ENCODE assay signal across 12 cellular contexts in genomic region chr7:99313204-99313573, GRCh38. TPM values are rescaled to one million over a fixed set of nuclear protein-coding genes. Genes with fewer than 3 reads are reported as not detected.
DNase-seq lines count a peak whose midpoint lies in the region; ATAC-seq and TF ChIP-seq lines count a peak whose summit lies in the region.
"Had no signal": no experiment of that assay in that cellular context is flagged by ENCODE, and none has a peak within 500 bp of the region (broad histone marks: within the 10 kb centered on the region; RNA-seq: fewer than 3 reads in every experiment).

No MANE protein-coding gene starts in this region.

- H3K4me3 Mint-ChIP-seq in stimulated activated naive CD8-positive, alpha-beta T cell treated with anti-CD3 and anti-CD28 coated beads, Interleukin-15, amount 100 ng/mL, for 72 hours: peak overlapping the region in 1 of 2 donors; percentile 13

- H3K9me2 ChIP-seq in PC-9 (ENCODE audit: insufficient read depth): no peaks in the 10 kb centered on the region

- no peaks in the 10 kb centered on the region for H3K27me3 ChIP-seq in right atrium auricular region
- no peaks in the 10 kb centered on the region for H3K27me3 ChIP-seq in PC-9 (ENCODE audit: insufficient read depth, low read depth)
- no peaks in the 10 kb centered on the region for H3K27me3 ChIP-seq in foreskin keratinocyte
- H3K27me3 ChIP-seq: brain microvascular endothelial cell, right lobe of liver had no signal

- ATAC-seq in Right ventricle myocardium superior (ENCODE audit: poor library complexity): no peak
- no peak for ATAC-seq in foreskin keratinocyte
- ATAC-seq in stimulated activated naive CD8-positive, alpha-beta T cell treated with anti-CD3 and anti-CD28 coated beads, Interleukin-15, amount 100 ng/mL, for 72 hours: peak; percentile 32
- no peak for ATAC-seq in HG02938 (IDR thresholded peaks at IDR 0.05; ENCODE audit: unreplicated experiment)

- H3K79me2 ChIP-seq in PC-9 (ENCODE audit: low read depth): peaks cover 4% of the 10 kb centered on the region; the same call in 1 of the 2 replicates

- H3K4me1 Mint-ChIP-seq in stimulated activated naive CD8-positive, alpha-beta T cell treated with anti-CD3 and anti-CD28 coated beads, Interleukin-15, amount 100 ng/mL, for 72 hours: peaks cover 21% of the 10 kb centered on the region

- H3K36me3 ChIP-seq in right atrium auricular region (no peaks in the 10 kb centered on the region), PC-9 (ENCODE audit: low read depth) (0 out of 2 replicates have a peak, but pooled peaks cover 5% of the 10 kb centered on the region)
- H3K36me3 ChIP-seq: BE2C, brain microvascular endothelial cell, right lobe of liver had no signal

- CTCF ChIA-PET in PC-9 (lab: Charles Lee): interaction anchor here (1.0 kb wide), 1 partner anchor 18 kb away, joined by 3 read pairs; no protein-coding TSS in a partner anchor

- no peak overlapping the region for H2AFZ ChIP-seq in PC-9

- H3K4me3 ChIP-seq in right atrium auricular region (no peak overlapping the region), PC-9 (no peak overlapping the region)
- H3K4me3 ChIP-seq: right lobe of liver had no signal

- H3K4me1 ChIP-seq in right atrium auricular region: peaks cover 0 to 6% of the 10 kb centered on the region in 2 donors
- peaks cover 7% of the 10 kb centered on the region for H3K4me1 ChIP-seq in PC-9 (replicated peaks; ENCODE audit: insufficient read depth)
- peaks cover 3% of the 10 kb centered on the region for H3K4me1 ChIP-seq in foreskin keratinocyte
- H3K4me1 ChIP-seq: BE2C, right lobe of liver had no signal

- H3K9me3 ChIP-seq in right atrium auricular region: peaks cover 0 to 9% of the 10 kb centered on the region in 2 donors
- H3K9me3 ChIP-seq in PC-9 (ENCODE audit: insufficient read depth, low read depth): no peaks in the 10 kb centered on the region
- H3K9me3 ChIP-seq: BE2C, right lobe of liver had no signal

- peak overlapping the region in 1 of 2 donors; percentile 33 for H3K27ac Mint-ChIP-seq in stimulated activated naive CD8-positive, alpha-beta T cell treated with anti-CD3 and anti-CD28 coated beads, Interleukin-15, amount 100 ng/mL, for 72 hours
- H3K27ac Mint-ChIP-seq: IgD-negative memory B cell had no signal

- peaks cover 7% of the 10 kb centered on the region; the same call in 1 of the 2 replicates for H3F3A ChIP-seq in PC-9 (ENCODE audit: insufficient read depth, low read depth)

- H3K4me2 ChIP-seq in PC-9: peak overlapping the region; percentile 61; the same call in 1 of the 2 replicates

- no peaks in the 10 kb centered on the region for H3K9me3 Mint-ChIP-seq in stimulated activated naive CD8-positive, alpha-beta T cell treated with anti-CD3 and anti-CD28 coated beads, Interleukin-15, amount 100 ng/mL, for 72 hours

- no peak overlapping the region for H3K27ac ChIP-seq in right atrium auricular region
- H3K27ac ChIP-seq in PC-9: no peak overlapping the region
- H3K27ac ChIP-seq in foreskin keratinocyte: peak overlapping the region; percentile 2
- H3K27ac ChIP-seq: brain microvascular endothelial cell, right lobe of liver had no signal

- TF ChIP-seq CTCF in right atrium auricular region (IDR thresholded peaks at IDR 0.05) (peak; percentile 8 to 20), PC-9 (conservative IDR thresholded peaks at IDR 0.05) (peak; percentile 41; the same call in 1 of the 2 replicates), foreskin keratinocyte (conservative IDR thresholded peaks at IDR 0.05) (no peak)

- DNase-seq in right atrium auricular region (ENCODE audit: low spot score) (no peak), Right ventricle myocardium superior (no peak), PC-9 (no peak), foreskin keratinocyte (no peak), Kasumi-1 (lab: John Stamatoyannopoulos, UW) (no peak), DMS114 treated with DMSO at 0.1 percent for 48 hours (lab: John Stamatoyannopoulos, UW; ENCODE audit: unreplicated experiment) (no peak)
- DNase-seq in stimulated activated naive CD8-positive, alpha-beta T cell treated with anti-CD3 and anti-CD28 coated beads, Interleukin-15, amount 100 ng/mL, for 72 hours: no peak

- POLR2A ChIA-PET in PC-9 (lab: Charles Lee; ENCODE audit: unreplicated experiment): interaction anchor here (0.6 kb wide), 1 partner anchor 372 kb away, joined by 3 read pairs; no protein-coding TSS in a partner anchor

- no peaks in the 10 kb centered on the region for H4K20me1 ChIP-seq in PC-9 (ENCODE audit: insufficient read depth)

- H3K27me3 Mint-ChIP-seq in stimulated activated naive CD8-positive, alpha-beta T cell treated with anti-CD3 and anti-CD28 coated beads, Interleukin-15, amount 100 ng/mL, for 72 hours: no peaks in the 10 kb centered on the region

- BruUV-seq in PC-9 (replicated peaks; lab: Mats Ljungman, UMichigan): no TSS peak

- intact Hi-C loops in Right ventricle myocardium superior (cut with DNase I): loop anchor here (2.0 to 5.0 kb wide), 2 partner anchors 166 to 272 kb away; no protein-coding TSS in a partner anchor
- intact Hi-C loops in PC-9 (cut with micrococcal nuclease; ENCODE audit: unreplicated experiment): loop anchor here (1.0 to 5.0 kb wide), 6 partner anchors 89 to 273 kb away; no protein-coding TSS in a partner anchor

RNA-seq across cellular contexts. Expression of gene ARPC1A, which starts 12.5 kb away (rescaled TPM):
- total RNA-seq in right atrium auricular region: 100 to 1,000 TPM; 108 to 117 TPM
- total RNA-seq in Right ventricle myocardium superior: 133 TPM
- 274 and 305 TPM in 2 replicates for total RNA-seq in PC-9 (2021)
- 216 and 240 TPM in 2 replicates for total RNA-seq in foreskin keratinocyte
- 184 and 201 TPM in 2 replicates for polyA plus RNA-seq in foreskin keratinocyte

RNA-seq across cellular contexts. Expression of gene MYH16, which starts 40.5 kb away (rescaled TPM):
- total RNA-seq in right atrium auricular region (not detected), Right ventricle myocardium superior (not detected), PC-9 (2021) (11.7 and 18.0 TPM in 2 replicates), foreskin keratinocyte (1.3 and 2.6 TPM in 2 replicates)
- polyA plus RNA-seq in foreskin keratinocyte: 1.1 and 2.3 TPM in 2 replicates
- total RNA-seq: right lobe of liver had no signal
- polyA plus RNA-seq: IgD-negative memory B cell had no signal
